ENCODE assay signal across 1 cellular context in genomic region chr10:119747940-119748339, GRCh38.
TF ChIP-seq lines count a peak whose summit lies in the region.

No MANE protein-coding gene starts in this region.

TF ChIP-seq in H1, 55 proteins besides CTCF, POLR2A, EP300 and RAD21 (continued from another document):
- TF ChIP-seq SIN3A (conservative IDR thresholded peaks at IDR 0.05 in 1 of 2, IDR thresholded peaks at IDR 0.05 in 1 of 2; ENCODE audit: low read depth in 1 of 2, low read length in 2 of 2) = no peak
- TF ChIP-seq JUN (IDR thresholded peaks at IDR 0.05; ENCODE audit: low read depth, low read length) = no peak
- TF ChIP-seq CHD2 (IDR thresholded peaks at IDR 0.05; ENCODE audit: low read length) = no peak
- TF ChIP-seq JUND (IDR thresholded peaks at IDR 0.05; ENCODE audit: low read length) = no peak
- no peak for TF ChIP-seq BCL11A (IDR thresholded peaks at IDR 0.05; ENCODE audit: low read depth in 2 of 2, low read length in 2 of 2)
- TF ChIP-seq YY1 (IDR thresholded peaks at IDR 0.05; ENCODE audit: low read depth, low read length) = no peak
